ENCODE assay signal across 15 cellular contexts in genomic region chr18:59448546-59448945, GRCh38.
"Had no signal": no experiment of that assay in that cellular context is flagged by ENCODE, and none has a peak within 500 bp of the region (broad histone marks: within the 10 kb centered on the region; RNA-seq: fewer than 3 reads in every experiment).

No MANE protein-coding gene starts in this region.

- FAIRE-seq: pancreas had no signal

- H3K36me3 ChIP-seq: gastroesophageal sphincter, pancreas, thoracic aorta had no signal

- H3K27me3 Mint-ChIP-seq: activated T-helper 17 cell treated with anti-CD3 and anti-CD28 coated beads, Interleukin-2, amount 50 U/mL, for 72 hours had no signal

- H3K4me3 ChIP-seq: gastroesophageal sphincter, pancreas, thoracic aorta had no signal

- DNase-seq: activated CD4-positive, alpha-beta T cell treated with anti-CD3 and anti-CD28 coated beads, Interleukin-2, amount 50 U/mL, for 1 hour; activated naive CD4-positive, alpha-beta T cell treated with anti-CD3 and anti-CD28 coated beads for 36 hours; activated T-cell treated with anti-CD3 and anti-CD28 coated beads for 4 hours; central memory CD4-positive, alpha-beta T cell; cortex of kidney; effector memory CD8-positive, alpha-beta T cell; left ventricle myocardium superior; pancreas; stimulated activated CD4-positive, alpha-beta T cell treated with anti-CD3 and anti-CD28 coated beads, Interleukin-4, amount 100 ng/mL, for 1 hour; stimulated activated CD8-positive, alpha-beta memory T cell treated with anti-CD3 and anti-CD28 coated beads, Interleukin-4, amount 100 ng/mL, for 48 hours; stimulated activated naive CD8-positive, alpha-beta T cell treated with anti-CD3 and anti-CD28 coated beads, Interleukin-15, amount 100 ng/mL, for 72 hours had no signal

- H3K4me1 ChIP-seq: gastroesophageal sphincter, pancreas had no signal

- H3K27ac ChIP-seq: gastroesophageal sphincter, pancreas, thoracic aorta had no signal

- H3K4me3 Mint-ChIP-seq: activated naive CD4-positive, alpha-beta T cell treated with anti-CD3 and anti-CD28 coated beads for 36 hours; activated T-helper 17 cell treated with anti-CD3 and anti-CD28 coated beads, Interleukin-2, amount 50 U/mL, for 72 hours; effector memory CD8-positive, alpha-beta T cell; stimulated activated naive CD8-positive, alpha-beta T cell treated with anti-CD3 and anti-CD28 coated beads, Interleukin-15, amount 100 ng/mL, for 72 hours; WTC11 had no signal

- H3K36me3 Mint-ChIP-seq: WTC11 had no signal

- H3K4me1 Mint-ChIP-seq: activated T-helper 17 cell treated with anti-CD3 and anti-CD28 coated beads, Interleukin-2, amount 50 U/mL, for 72 hours; stimulated activated naive CD8-positive, alpha-beta T cell treated with anti-CD3 and anti-CD28 coated beads, Interleukin-15, amount 100 ng/mL, for 72 hours had no signal

- H3K9me3 Mint-ChIP-seq: activated T-helper 17 cell treated with anti-CD3 and anti-CD28 coated beads, Interleukin-2, amount 50 U/mL, for 72 hours; effector memory CD8-positive, alpha-beta T cell; stimulated activated naive CD8-positive, alpha-beta T cell treated with anti-CD3 and anti-CD28 coated beads, Interleukin-15, amount 100 ng/mL, for 72 hours; WTC11 had no signal

- H3K27me3 ChIP-seq: gastroesophageal sphincter, pancreas had no signal

- H3K9me3 ChIP-seq: gastroesophageal sphincter, pancreas, thoracic aorta had no signal

- H3K27ac Mint-ChIP-seq: activated naive CD4-positive, alpha-beta T cell treated with anti-CD3 and anti-CD28 coated beads for 36 hours; activated T-helper 17 cell treated with anti-CD3 and anti-CD28 coated beads, Interleukin-2, amount 50 U/mL, for 72 hours; effector memory CD8-positive, alpha-beta T cell; stimulated activated naive CD8-positive, alpha-beta T cell treated with anti-CD3 and anti-CD28 coated beads, Interleukin-15, amount 100 ng/mL, for 72 hours; WTC11 had no signal
